In genomic region chr1:38329644-38330043, GRCh38 we compare ENCODE assay signal across 20 cellular contexts.
"Had no signal": no experiment of that assay in that cellular context is flagged by ENCODE, and none has a peak within 500 bp of the region (broad histone marks: within the 10 kb centered on the region; RNA-seq: fewer than 3 reads in every experiment).

No MANE protein-coding gene starts in this region.

- ATAC-seq: effector memory CD8-positive, alpha-beta T cell; esophagus mucosa; foreskin keratinocyte; gastroesophageal sphincter; heart left ventricle; left cardiac atrium; left lung; left ventricle myocardium superior; lower lobe of right lung; mucosa of descending colon had no signal

- H3K36me3 ChIP-seq: colonic mucosa, gastroesophageal sphincter, heart left ventricle, left lung, lower lobe of right lung had no signal

- H3K27ac ChIP-seq: colonic mucosa, epithelial cell of prostate, foreskin keratinocyte, gastroesophageal sphincter, heart left ventricle, hepatocyte, left lung, lower lobe of right lung had no signal

- H3K9me3 ChIP-seq: colonic mucosa, left lung, lower lobe of right lung, mucosa of descending colon had no signal

- H3K4me3 ChIP-seq: colonic mucosa, gastroesophageal sphincter, heart left ventricle, hepatocyte, left lung, lower lobe of right lung, mucosa of descending colon had no signal

- H3K27me3 ChIP-seq: foreskin keratinocyte, left lung had no signal

- H2AFZ ChIP-seq: hepatocyte had no signal

- H3K4me2 ChIP-seq: hepatocyte had no signal

- H3K4me1 ChIP-seq: colonic mucosa, foreskin keratinocyte, gastroesophageal sphincter, left lung, lower lobe of right lung had no signal

- DNase-seq: colonic mucosa; cortex of kidney; effector CD8-positive, alpha-beta T cell; effector memory CD8-positive, alpha-beta T cell; endodermal cell; erythroblast; foreskin keratinocyte; heart left ventricle; hypothalamus; left cardiac atrium; left lung; left ventricle myocardium superior; lower lobe of right lung; mesenchymal stem cell; mucosa of descending colon; naive B cell had no signal
